8 cellular contexts compared by ENCODE assay signal in genomic region chr17:59220328-59221158, GRCh38. TPM values are rescaled to one million over a fixed set of nuclear protein-coding genes. Genes with fewer than 3 reads are reported as not detected.
DNase-seq lines count a peak whose midpoint lies in the region; ATAC-seq, FAIRE-seq and TF ChIP-seq lines count a peak whose summit lies in the region.

Gene GDPD1 (plus strand): TSS chr17:59220511. CDS start chr17:59220610, 99 bp downstream.

- peak within 1 kb of the TSS; percentile 86 for H3K27ac ChIP-seq in endodermal cell (ENCODE audit: low read depth, low read length)

- peak within 1 kb of the TSS; percentile 100 for H3K4me3 Mint-ChIP-seq in activated CD8-positive, alpha-beta memory T cell treated with anti-CD3 and anti-CD28 coated beads, Interleukin-2, amount 10 ng/mL, durations not matched to agents 7 days and 5 days
- H3K4me3 Mint-ChIP-seq in endodermal cell: peak within 1 kb of the TSS; percentile 99

- no peaks in the 10 kb centered on the region for H3K27me3 ChIP-seq in endodermal cell (ENCODE audit: control insufficient read depth, insufficient read depth, low read length, poor library complexity, severe bottlenecking)

- peaks cover 3% of the 10 kb centered on the region for H3K4me1 ChIP-seq in endodermal cell (ENCODE audit: control insufficient read depth, insufficient read depth, low read length)

- peak; percentile 100 for DNase-seq in D341Med (ENCODE audit: low spot score)
- DNase-seq in HTR-8/SVneo (ENCODE audit: insufficient read length, low spot score): peak; percentile 99
- peak; percentile 94 to 95 for DNase-seq in NOMO-1 (lab: John Stamatoyannopoulos, UW; ENCODE audit: unreplicated experiment in 2 of 2)
- peak; percentile 97 for DNase-seq in activated CD8-positive, alpha-beta memory T cell treated with anti-CD3 and anti-CD28 coated beads, Interleukin-2, amount 10 ng/mL, durations not matched to agents 7 days and 5 days
- DNase-seq in endodermal cell: peak; percentile 100
- DNase-seq in mesenteric fat pad (ENCODE audit: low spot score): peak; percentile 99
- peak; percentile 89 for DNase-seq in stimulated activated CD8-positive, alpha-beta memory T cell treated with anti-CD3 and anti-CD28 coated beads, Interleukin-15, amount 100 ng/mL, for 1 hour (ENCODE audit: low read depth)

- WGBS in endodermal cell (ENCODE audit: insufficient coverage in 1 of 2, insufficient read length in 1 of 2), 2 experiments: 0% methylated on average over 34 to 60 of the region's 60 CpGs

- CTCF ChIA-PET in activated CD8-positive, alpha-beta memory T cell treated with anti-CD3 and anti-CD28 coated beads, Interleukin-2, amount 10 ng/mL, durations not matched to agents 7 days and 5 days (lab: Charles Lee): interaction anchor here (0.7 to 2.0 kb wide), 9 partner anchors 8 to 857 kb away, joined by 3 to 30 read pairs (median 4); partner anchors contain the start of gene SMG8

- peak within 1 kb of the TSS; percentile 97 for H3K4me3 ChIP-seq in endodermal cell (ENCODE audit: low read length)

- H3K9ac ChIP-seq in endodermal cell (ENCODE audit: extremely low read depth, low read length, poor library complexity, severe bottlenecking): peak within 1 kb of the TSS; percentile 88

- no peaks in the 10 kb centered on the region for H3K9me3 ChIP-seq in endodermal cell (ENCODE audit: control insufficient read depth, low read length)

- peaks cover 13% of the 10 kb centered on the region for H3K4me1 Mint-ChIP-seq in activated CD8-positive, alpha-beta memory T cell treated with anti-CD3 and anti-CD28 coated beads, Interleukin-2, amount 10 ng/mL, durations not matched to agents 7 days and 5 days
- H3K4me1 Mint-ChIP-seq in endodermal cell: peaks cover 7% of the 10 kb centered on the region

- ATAC-seq in GM21381 (IDR thresholded peaks at IDR 0.05; ENCODE audit: unreplicated experiment): peak; percentile 92
- peak; percentile 97 for ATAC-seq in activated CD8-positive, alpha-beta memory T cell treated with anti-CD3 and anti-CD28 coated beads, Interleukin-2, amount 10 ng/mL, durations not matched to agents 7 days and 5 days

- H3K9me3 Mint-ChIP-seq in activated CD8-positive, alpha-beta memory T cell treated with anti-CD3 and anti-CD28 coated beads, Interleukin-2, amount 10 ng/mL, durations not matched to agents 7 days and 5 days (ENCODE audit: low read depth): no peaks in the 10 kb centered on the region
- no peaks in the 10 kb centered on the region for H3K9me3 Mint-ChIP-seq in endodermal cell

- peaks cover 5% of the 10 kb centered on the region for H3K36me3 ChIP-seq in endodermal cell (ENCODE audit: control insufficient read depth, insufficient read depth, low read length)

- peak; percentile 98 for FAIRE-seq in HTR-8/SVneo (lab: Jason Lieb, UNC)

- H3K27me3 Mint-ChIP-seq in activated CD8-positive, alpha-beta memory T cell treated with anti-CD3 and anti-CD28 coated beads, Interleukin-2, amount 10 ng/mL, durations not matched to agents 7 days and 5 days: no peaks in the 10 kb centered on the region
- H3K27me3 Mint-ChIP-seq in endodermal cell (ENCODE audit: insufficient read depth): no peaks in the 10 kb centered on the region

- no peaks in the 10 kb centered on the region for H3K36me3 Mint-ChIP-seq in activated CD8-positive, alpha-beta memory T cell treated with anti-CD3 and anti-CD28 coated beads, Interleukin-2, amount 10 ng/mL, durations not matched to agents 7 days and 5 days
- peaks cover 6% of the 10 kb centered on the region for H3K36me3 Mint-ChIP-seq in endodermal cell (ENCODE audit: low read depth)

- TF ChIP-seq CTCF in endodermal cell (conservative IDR thresholded peaks at IDR 0.05): peak; percentile 81

- H3K27ac Mint-ChIP-seq in activated CD8-positive, alpha-beta memory T cell treated with anti-CD3 and anti-CD28 coated beads, Interleukin-2, amount 10 ng/mL, durations not matched to agents 7 days and 5 days: peak within 1 kb of the TSS; percentile 90
- peak within 1 kb of the TSS; percentile 98 for H3K27ac Mint-ChIP-seq in endodermal cell

RNA-seq across cellular contexts. Expression of gene GDPD1, which starts in this region (rescaled TPM):
- 1 to 10 TPM; 2.5 to 2.9 TPM for total RNA-seq in activated CD8-positive, alpha-beta memory T cell treated with anti-CD3 and anti-CD28 coated beads, Interleukin-2, amount 10 ng/mL, durations not matched to agents 7 days and 5 days
- total RNA-seq in endodermal cell (10 to 100 TPM; 23.2 to 42.1 TPM), mesenteric fat pad (1.2 TPM)
- 13.6 TPM for polyA plus RNA-seq in endodermal cell (2013, experiment 1 of 2)
- 12.4 TPM for polyA plus RNA-seq in endodermal cell (2013, experiment 2 of 2)

Comparison
In these comparisons a context has a peak if more than half of its experiments do, and no peak if none do; other contexts are left out.
1. Peak in every context shown above with its lines: DNase-seq, ATAC-seq, H3K4me3 ChIP-seq and H3K27ac ChIP-seq.
2. RNA of gene GDPD1 (total RNA-seq): 23.2 to 42.1 TPM in endodermal cell; 2.5 to 2.9 TPM in activated CD8-positive, alpha-beta memory T cell treated with anti-CD3 and anti-CD28 coated beads, Interleukin-2, amount 10 ng/mL, durations not matched to agents 7 days and 5 days and 1.2 TPM in mesenteric fat pad (single experiment); every median in the first group is over 4 times any median in the second.